In the genomic region with DNA sequence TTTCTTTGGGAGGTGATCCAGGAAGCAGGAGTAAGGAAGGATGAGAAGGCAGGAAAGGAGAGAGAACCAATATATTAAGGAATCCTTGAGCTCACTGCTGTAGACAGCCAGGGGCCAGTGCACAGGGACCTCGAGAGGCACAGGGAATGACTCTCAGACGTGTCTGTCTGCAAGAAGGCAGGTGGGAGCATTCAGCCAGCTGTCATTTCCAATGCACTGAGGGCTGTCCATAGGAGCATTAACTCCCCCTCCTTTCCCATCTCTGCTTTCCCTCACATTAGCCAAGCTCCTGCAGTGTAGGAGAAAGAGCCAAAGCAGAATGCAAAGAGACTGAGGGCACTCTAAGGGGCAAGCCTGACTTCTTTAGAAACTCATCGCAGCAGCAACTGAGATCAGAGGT, we compare ENCODE assay signal across 13 cellular contexts.
"Had no signal": no experiment of that assay in that cellular context is flagged by ENCODE, and none has a peak within 500 bp of the region (broad histone marks: within the 10 kb centered on the region; RNA-seq: fewer than 3 reads in every experiment).

No MANE protein-coding gene starts in this region.

- DNase-seq: colonic mucosa; dermis blood vessel endothelial cell; foreskin melanocyte; heart right ventricle; hypothalamus; kidney glomerular epithelial cell; mammary epithelial cell; mucosa of descending colon; natural killer cell; nucleus accumbens; ovary; stimulated activated naive CD4-positive, alpha-beta T cell treated with Interleukin-2 at 50 U/mL for 16 hours had no signal

- H3K4me2 ChIP-seq: neural progenitor cell had no signal

- H3K4me3 ChIP-seq: colonic mucosa, heart right ventricle, mucosa of descending colon, neural progenitor cell, ovary had no signal

- H3K27ac ChIP-seq: colonic mucosa, heart right ventricle, neural progenitor cell, ovary had no signal

- H3K4me1 ChIP-seq: colonic mucosa, neural progenitor cell had no signal

- H3K36me3 ChIP-seq: colonic mucosa, heart right ventricle, neural progenitor cell, ovary had no signal

- H3K9ac ChIP-seq: neural progenitor cell had no signal

- H2AFZ ChIP-seq: neural progenitor cell had no signal

- H3K9me3 ChIP-seq: colonic mucosa, mucosa of descending colon, ovary had no signal

- H3K27me3 ChIP-seq: colonic mucosa, heart right ventricle, neural progenitor cell, ovary had no signal
